In genomic region chr17:27669136-27669535, GRCh38 we compare ENCODE assay signal across 26 cellular contexts.
"Had no signal": no experiment of that assay in that cellular context is flagged by ENCODE, and none has a peak within 500 bp of the region (broad histone marks: within the 10 kb centered on the region; RNA-seq: fewer than 3 reads in every experiment).

No MANE protein-coding gene starts in this region.

- H3K27ac Mint-ChIP-seq: memory B cell; mesothelial cell of epicardium; naive B cell; natural killer cell treated with Interleukin-12 subunit alpha and Interleukin-12 subunit beta and Interleukin-15 and Interleukin-18, amount 100 ng/mL, for 72 hours; stimulated activated memory B cell treated with anti-CD40 and anti-IgM and Interleukin-4, amounts not matched to agents 10 μg/mL and 1 μg/mL and 100 μg/mL, for 72 hours; type B pancreatic cell had no signal

- H3K4me3 Mint-ChIP-seq: memory B cell; mesothelial cell of epicardium; naive B cell; natural killer cell treated with Interleukin-12 subunit alpha and Interleukin-12 subunit beta and Interleukin-15 and Interleukin-18, amount 100 ng/mL, for 72 hours; neural crest cell; stimulated activated memory B cell treated with anti-CD40 and anti-IgM and Interleukin-4, amounts not matched to agents 10 μg/mL and 1 μg/mL and 100 μg/mL, for 72 hours; type B pancreatic cell had no signal

- H3K9me3 Mint-ChIP-seq: memory B cell; mesothelial cell of epicardium; naive B cell; natural killer cell treated with Interleukin-12 subunit alpha and Interleukin-12 subunit beta and Interleukin-15 and Interleukin-18, amount 100 ng/mL, for 72 hours; neural crest cell; stimulated activated memory B cell treated with anti-CD40 and anti-IgM and Interleukin-4, amounts not matched to agents 10 μg/mL and 1 μg/mL and 100 μg/mL, for 72 hours; type B pancreatic cell had no signal

- H3K27ac ChIP-seq: dorsolateral prefrontal cortex, epithelial cell of prostate, gastrocnemius medialis, heart right ventricle, psoas muscle, sigmoid colon, testis, tibial artery had no signal

- H3K36me3 Mint-ChIP-seq: memory B cell; mesothelial cell of epicardium; naive B cell; natural killer cell treated with Interleukin-12 subunit alpha and Interleukin-12 subunit beta and Interleukin-15 and Interleukin-18, amount 100 ng/mL, for 72 hours; stimulated activated memory B cell treated with anti-CD40 and anti-IgM and Interleukin-4, amounts not matched to agents 10 μg/mL and 1 μg/mL and 100 μg/mL, for 72 hours; type B pancreatic cell had no signal

- H3K9me3 ChIP-seq: gastrocnemius medialis, heart right ventricle, mucosa of descending colon, psoas muscle, sigmoid colon, testis, tibial artery had no signal

- H3K27me3 ChIP-seq: dorsolateral prefrontal cortex, gastrocnemius medialis, heart right ventricle, sigmoid colon, testis, tibial artery had no signal

- H3K36me3 ChIP-seq: gastrocnemius medialis, heart right ventricle, sigmoid colon, tibial artery had no signal

- ATAC-seq: esophagus mucosa; gastrocnemius medialis; heart right ventricle; mucosa of descending colon; natural killer cell treated with Interleukin-12 subunit alpha and Interleukin-12 subunit beta and Interleukin-15 and Interleukin-18, amount 100 ng/mL, for 72 hours; psoas muscle; right cardiac atrium; stimulated activated memory B cell treated with anti-CD40 and anti-IgM and Interleukin-4, amounts not matched to agents 10 μg/mL and 1 μg/mL and 100 μg/mL, for 72 hours; stimulated activated naive CD8-positive, alpha-beta T cell treated with anti-CD3 and anti-CD28 coated beads, Interleukin-15, Interleukin-2, amounts not matched to agents 100 U/mL and 50 U/mL, for 24 hours had no signal

- H3K27me3 Mint-ChIP-seq: memory B cell; natural killer cell treated with Interleukin-12 subunit alpha and Interleukin-12 subunit beta and Interleukin-15 and Interleukin-18, amount 100 ng/mL, for 72 hours; type B pancreatic cell had no signal

- H3K4me1 ChIP-seq: gastrocnemius medialis, heart right ventricle, psoas muscle, sigmoid colon, testis, tibial artery had no signal

- H3K4me3 ChIP-seq: dorsolateral prefrontal cortex, gastrocnemius medialis, heart right ventricle, lung, mucosa of descending colon, psoas muscle, sigmoid colon, testis, tibial artery had no signal

- H3K4me1 Mint-ChIP-seq: memory B cell; mesothelial cell of epicardium; naive B cell; neural crest cell; stimulated activated memory B cell treated with anti-CD40 and anti-IgM and Interleukin-4, amounts not matched to agents 10 μg/mL and 1 μg/mL and 100 μg/mL, for 72 hours had no signal

- DNase-seq: cerebellar nuclear complex; effector CD4-positive, alpha-beta T cell; foreskin fibroblast; gastrocnemius medialis; heart right ventricle; hippocampal formation; naive B cell; psoas muscle; right cardiac atrium; sigmoid colon; stimulated activated CD4-positive, alpha-beta T cell treated with anti-CD3 and anti-CD28 coated beads, Interleukin-4, amount 100 ng/mL, for 4 hours; stimulated activated naive CD8-positive, alpha-beta T cell treated with anti-CD3 and anti-CD28 coated beads, Interleukin-15, Interleukin-2, amounts not matched to agents 100 U/mL and 50 U/mL, for 24 hours; substantia nigra; testis; tibial artery had no signal
